In genomic region chr6:110708295-110708965, GRCh38 we compare ENCODE assay signal across 17 cellular contexts.
DNase-seq lines count a peak whose midpoint lies in the region; ATAC-seq and TF ChIP-seq lines count a peak whose summit lies in the region.
"Had no signal": no experiment of that assay in that cellular context is flagged by ENCODE, and none has a peak within 500 bp of the region (broad histone marks: within the 10 kb centered on the region; RNA-seq: fewer than 3 reads in every experiment).

No MANE protein-coding gene starts in this region.

- H3K79me1 ChIP-seq in mesenchymal stem cell (replicated peaks; ENCODE audit: low read length, poor library complexity, severe bottlenecking), result peaks cover 9% of the 10 kb centered on the region

- H3K4me2 ChIP-seq in mesenchymal stem cell (ENCODE audit: low read length, poor library complexity, severe bottlenecking), result no peak overlapping the region

- ATAC-seq in HG03159 (IDR thresholded peaks at IDR 0.05; ENCODE audit: unreplicated experiment), result no peak
- ATAC-seq: activated CD8-positive, alpha-beta T cell treated with anti-CD3 and anti-CD28 coated beads for 36 hours; activated T-helper 17 cell treated with anti-CD3 and anti-CD28 coated beads, Interleukin-2, amount 50 U/mL, for 72 hours; PC-3 had no signal

- no peak overlapping the region for H3K14ac ChIP-seq in mesenchymal stem cell (ENCODE audit: low read length in 2 of 2)

- H2BK12ac ChIP-seq in mesenchymal stem cell (ENCODE audit: low read length in 2 of 2), result no peak overlapping the region

- H3K9me3 ChIP-seq in HUES48 (ENCODE audit: control insufficient read depth, insufficient read depth, low read length) (no peaks in the 10 kb centered on the region), mesenchymal stem cell (ENCODE audit: control insufficient read depth, low read length) (no peaks in the 10 kb centered on the region)
- H3K9me3 ChIP-seq: adrenal gland had no signal

- DNase-seq in AG09309 (ENCODE audit: low read depth), result peak; percentile 45
- DNase-seq in choroid plexus epithelial cell (ENCODE audit: low read depth), result peak; percentile 65
- DNase-seq in mesenchymal stem cell, result peak; percentile 43
- DNase-seq in head of caudate nucleus, result no peak
- DNase-seq in NCI-H748 (lab: John Stamatoyannopoulos, UW; ENCODE audit: unreplicated experiment), result no peak
- DNase-seq in ureter (ENCODE audit: low spot score), result no peak
- DNase-seq: activated CD8-positive, alpha-beta T cell treated with anti-CD3 and anti-CD28 coated beads for 36 hours; adrenal gland; hypothalamus; NCI-H2107; NCI-H69; PC-3; stimulated activated naive CD4-positive, alpha-beta T cell treated with Interleukin-2 at 50 U/mL for 16 hours had no signal

- H3K4me3 ChIP-seq in AG09309 (ENCODE audit: control insufficient read depth, low read depth, low read length) (no peak overlapping the region), HUES48 (ENCODE audit: low read depth, low read length) (no peak overlapping the region), choroid plexus epithelial cell (ENCODE audit: low read depth, low read length) (no peak overlapping the region), mesenchymal stem cell (ENCODE audit: insufficient read depth in 1 of 2, low read depth in 1 of 2, low read length in 2 of 2) (no peak overlapping the region)
- H3K4me3 ChIP-seq: adrenal gland had no signal

- H3K18ac ChIP-seq in mesenchymal stem cell (ENCODE audit: low read depth in 1 of 2, low read length in 2 of 2), result no peak overlapping the region

- peak overlapping the region; percentile 59 for H3K27ac ChIP-seq in HUES48 (ENCODE audit: low read depth, low read length)
- no peak overlapping the region for H3K27ac ChIP-seq in mesenchymal stem cell (ENCODE audit: low read length, poor library complexity, severe bottlenecking)
- H3K27ac ChIP-seq: adrenal gland, parathyroid adenoma had no signal

- H2BK15ac ChIP-seq in mesenchymal stem cell (ENCODE audit: low read depth, poor library complexity, severe bottlenecking), result no peak overlapping the region

- H3K4ac ChIP-seq in mesenchymal stem cell (ENCODE audit: low read depth in 1 of 2, low read length in 2 of 2), result no peak overlapping the region

- H3K23ac ChIP-seq in mesenchymal stem cell (ENCODE audit: low read length in 2 of 2), result peak overlapping the region in 1 of 2 experiments; percentile 9

- H2BK120ac ChIP-seq in mesenchymal stem cell (ENCODE audit: low read depth, low read length), result no peak overlapping the region

- intact Hi-C loops in head of caudate nucleus (cut with DNase I), result no loop called here

- no peak overlapping the region for H2BK5ac ChIP-seq in mesenchymal stem cell (ENCODE audit: low read depth, low read length, poor library complexity, severe bottlenecking)

- no peak overlapping the region for H3K9ac ChIP-seq in HUES48 (ENCODE audit: low read depth, low read length)
- no peak overlapping the region for H3K9ac ChIP-seq in mesenchymal stem cell (ENCODE audit: low read length)
- H3K9ac ChIP-seq: parathyroid adenoma had no signal

- H3K36me3 ChIP-seq in HUES48 (ENCODE audit: control insufficient read depth, insufficient read depth, low read length) (no peaks in the 10 kb centered on the region), mesenchymal stem cell (ENCODE audit: control insufficient read depth in 1 of 2, insufficient read depth in 2 of 2, low read depth in 1 of 2, low read length in 2 of 2) (no peaks in the 10 kb centered on the region)
- H3K36me3 ChIP-seq: adrenal gland had no signal

- no peak overlapping the region for H2AK5ac ChIP-seq in mesenchymal stem cell (ENCODE audit: low read length, severe bottlenecking)

- no peaks in the 10 kb centered on the region for H3K27me3 ChIP-seq in HUES48 (ENCODE audit: control insufficient read depth, insufficient read depth, low read length)
- H3K27me3 ChIP-seq in mesenchymal stem cell (ENCODE audit: control insufficient read depth in 1 of 2, insufficient read depth in 1 of 2, low read length in 2 of 2), result no peaks in the 10 kb centered on the region
- H3K27me3 ChIP-seq: adrenal gland had no signal

- H4K8ac ChIP-seq in mesenchymal stem cell (ENCODE audit: low read length), result no peak overlapping the region

- H3K4me1 ChIP-seq in HUES48 (ENCODE audit: control insufficient read depth, insufficient read depth, low read length) (peaks cover 22% of the 10 kb centered on the region), mesenchymal stem cell (ENCODE audit: control insufficient read depth, insufficient read depth, low read depth, low read length) (no peaks in the 10 kb centered on the region)
- H3K4me1 ChIP-seq: parathyroid adenoma had no signal

- H2AFZ ChIP-seq in mesenchymal stem cell (ENCODE audit: low read depth, low read length), result no peak overlapping the region
- H2AFZ ChIP-seq: parathyroid adenoma had no signal

- H4K91ac ChIP-seq in mesenchymal stem cell (ENCODE audit: low read length), result no peak overlapping the region

- TF ChIP-seq CTCF in AG09309 (IDR thresholded peaks at IDR 0.05; ENCODE audit: control insufficient read depth, insufficient read depth, low read depth, low read length, missing control alignments), result no peak
- no peak for TF ChIP-seq CTCF in choroid plexus epithelial cell (conservative IDR thresholded peaks at IDR 0.05; ENCODE audit: low read depth, low read length)

- 100% methylated on average over 2 of the region's 2 CpGs for WGBS in mesenchymal stem cell

Comparison
In these comparisons a context has a peak if more than half of its experiments do, and no peak if none do; other contexts are left out.
1. DNase-seq: peak in AG09309 (single experiment), choroid plexus epithelial cell (single experiment) and mesenchymal stem cell (single experiment); none in head of caudate nucleus (0 of 42), NCI-H748 (single experiment) and ureter (single experiment).